ENCODE assay signal across 23 cellular contexts in the genomic region with DNA sequence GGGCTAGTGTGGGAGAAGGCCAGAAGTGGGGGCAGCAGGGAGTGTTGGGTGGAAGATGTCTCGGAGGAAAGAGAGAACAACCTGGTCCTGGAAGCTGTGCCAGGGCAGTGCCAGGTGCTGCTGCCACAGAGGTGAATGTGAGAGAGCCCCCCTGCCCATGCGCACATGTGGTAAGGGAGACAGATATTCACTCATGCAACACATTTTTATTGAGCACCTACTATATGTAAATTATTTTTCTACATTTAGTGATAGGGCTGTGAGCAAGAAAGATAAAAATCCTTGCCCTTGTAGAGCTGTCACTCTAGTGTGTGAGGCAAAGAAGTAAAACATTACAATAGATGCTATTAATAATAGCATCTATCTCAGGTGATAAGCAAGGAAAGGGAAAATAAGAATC. TPM values are rescaled to one million over a fixed set of nuclear protein-coding genes. Genes with fewer than 3 reads are reported as not detected.
DNase-seq lines count a peak whose midpoint lies in the region; ATAC-seq, FAIRE-seq and TF ChIP-seq lines count a peak whose summit lies in the region.
"Had no signal": no experiment of that assay in that cellular context is flagged by ENCODE, and none has a peak within 500 bp of the region (broad histone marks: within the 10 kb centered on the region; RNA-seq: fewer than 3 reads in every experiment).

No MANE protein-coding gene starts in this region.

- FAIRE-seq in HepG2 (lab: Jason Lieb, UNC) = no peak
- FAIRE-seq: G401.6, GM12892, GM18507, H54 had no signal

- H3K27me3 ChIP-seq in HepG2 (ENCODE audit: control insufficient read depth in 1 of 2, insufficient read depth in 2 of 2, low read length in 2 of 2) = peaks cover 11 to 29% of the 10 kb centered on the region in 2 experiments; a peak in 4 of 5 replicates
- peaks cover 0 to 2% of the 10 kb centered on the region in 2 donors for H3K27me3 ChIP-seq in right lobe of liver
- no peaks in the 10 kb centered on the region for H3K27me3 ChIP-seq in PC-9 (ENCODE audit: insufficient read depth, low read depth)
- peaks cover 0 to 34% (median 0%) of the 10 kb centered on the region in 3 experiments for H3K27me3 ChIP-seq in neuronal stem cell (ENCODE audit: control insufficient read depth in 3 of 3, insufficient read depth in 3 of 3, low read depth in 1 of 3, low read length in 3 of 3)

- DNase-seq in HepG2 (ENCODE audit: low spot score) (no peak), right lobe of liver (no peak), PC-9 (no peak), neuronal stem cell (ENCODE audit: low spot score) (no peak), NCI-H524 (lab: John Stamatoyannopoulos, UW) (no peak), G401 (ENCODE audit: low spot score) (no peak)
- DNase-seq: 8988T; Calu3; CD8-positive, alpha-beta T cell; DMS53; DND-41; EL had no signal

- H2AFZ ChIP-seq in HepG2 (ENCODE audit: low read length) (no peak overlapping the region), PC-9 (no peak overlapping the region), neuronal stem cell (ENCODE audit: low read length) (no peak overlapping the region)
- H2AFZ ChIP-seq: GM23338 had no signal

- no TSS peak for BruUV-seq in HepG2 (replicated peaks; lab: Mats Ljungman, UMichigan)
- no TSS peak for BruUV-seq in PC-9 (replicated peaks; lab: Mats Ljungman, UMichigan)

- H3K18ac ChIP-seq in neuronal stem cell (ENCODE audit: low read length) = no peak overlapping the region

- H3K79me2 ChIP-seq in HepG2 (ENCODE audit: insufficient read depth, low read length) (no peaks in the 10 kb centered on the region), PC-9 (ENCODE audit: low read depth) (no peaks in the 10 kb centered on the region)

- H4K20me1 ChIP-seq in HepG2 (ENCODE audit: insufficient read depth, low read length) (no peaks in the 10 kb centered on the region), PC-9 (ENCODE audit: insufficient read depth) (no peaks in the 10 kb centered on the region)
- H4K20me1 ChIP-seq: BLaER1 had no signal

- no peaks in the 10 kb centered on the region for H3K9me3 ChIP-seq in HepG2 (ENCODE audit: low read length)
- no peaks in the 10 kb centered on the region for H3K9me3 ChIP-seq in right lobe of liver
- H3K9me3 ChIP-seq in PC-9 (ENCODE audit: insufficient read depth, low read depth) = no peaks in the 10 kb centered on the region
- no peaks in the 10 kb centered on the region for H3K9me3 ChIP-seq in neuronal stem cell (replicated peaks in 1 of 2; ENCODE audit: control insufficient read depth in 2 of 2, insufficient read depth in 1 of 2, low read depth in 1 of 2, low read length in 2 of 2)
- H3K9me3 ChIP-seq: BLaER1 had no signal

- intact Hi-C loops in HepG2 (cut with micrococcal nuclease; ENCODE audit: unreplicated experiment) (no loop called here), right lobe of liver (cut with DNase I) (no loop called here), PC-9 (cut with micrococcal nuclease; ENCODE audit: unreplicated experiment) (no loop called here)

- H2BK5ac ChIP-seq in neuronal stem cell (ENCODE audit: low read length) = no peak overlapping the region

- peak overlapping the region; percentile 35 for H2BK15ac ChIP-seq in neuronal stem cell (ENCODE audit: low read length)

- in situ Hi-C loops in HepG2 (cut with HindIII; ENCODE audit: extremely low pct_ligation_motif_present, low pct_unique_long_range_greater_than_20kb) = no loop called here
- in situ Hi-C loops in G401 (cut with HindIII; ENCODE audit: low sequenced_read_pairs) = no loop called here

- H3K4me3 ChIP-seq in HepG2 (replicated peaks in 1 of 3; ENCODE audit: insufficient read depth in 1 of 3, low read depth in 2 of 3, low read length in 3 of 3) (no peak overlapping the region), right lobe of liver (no peak overlapping the region), PC-9 (no peak overlapping the region), neuronal stem cell (ENCODE audit: low read length in 2 of 2) (no peak overlapping the region)
- H3K4me3 ChIP-seq: BLaER1, GM23338 had no signal

- no peak for TF ChIP-seq RAD21 in HepG2 (CRISPR knock-in tag; IDR thresholded peaks at IDR 0.05)

- H2BK12ac ChIP-seq in neuronal stem cell (ENCODE audit: low read length) = no peak overlapping the region

- ATAC-seq in HepG2 (no peak), right lobe of liver (no peak), HG02884 (IDR thresholded peaks at IDR 0.05; ENCODE audit: unreplicated experiment) (no peak)
- ATAC-seq: CD8-positive, alpha-beta T cell; GM23338; HCT116 had no signal

- no peak for TF ChIP-seq POLR2A in HepG2 (IDR thresholded peaks at IDR 0.05; ENCODE audit: insufficient read depth in 1 of 2, low read depth in 2 of 2, low read length in 2 of 2)
- no peak for TF ChIP-seq POLR2A in right lobe of liver (IDR thresholded peaks at IDR 0.05)

- POLR2A ChIA-PET in HepG2 (lab: Yijun Ruan, JAX) (no interaction called here), PC-9 (lab: Charles Lee; ENCODE audit: unreplicated experiment) (no interaction called here)

- no peak overlapping the region for H4K91ac ChIP-seq in neuronal stem cell (ENCODE audit: low read depth, low read length, poor library complexity)

- H3K4me2 ChIP-seq in HepG2 (ENCODE audit: low read depth, low read length) = no peak overlapping the region
- peak overlapping the region; percentile 30; the same call in 1 of the 2 replicates for H3K4me2 ChIP-seq in PC-9
- H3K4me2 ChIP-seq in neuronal stem cell (ENCODE audit: insufficient read depth, low read length, poor library complexity, severe bottlenecking) = no peak overlapping the region
- H3K4me2 ChIP-seq: BLaER1, GM23338 had no signal

- H4K8ac ChIP-seq in neuronal stem cell (ENCODE audit: low read depth, low read length) = no peak overlapping the region

- CTCF ChIA-PET in HepG2 (lab: Yijun Ruan, JAX; ENCODE audit: low intra/inter-chr PET ratio, low total read pairs) (no interaction called here), PC-9 (lab: Charles Lee) (interaction anchor here (1.1 kb wide), 1 partner anchor 24 kb away, joined by 7 read pairs; no protein-coding TSS in a partner anchor)

- H3K4me1 ChIP-seq in HepG2 (ENCODE audit: insufficient read depth, low read length) (peaks cover 6% of the 10 kb centered on the region), right lobe of liver (peaks cover 0 to 2% (median 0%) of the 10 kb centered on the region in 4 donors), PC-9 (replicated peaks; ENCODE audit: insufficient read depth) (peaks cover 45% of the 10 kb centered on the region), neuronal stem cell (ENCODE audit: control insufficient read depth in 2 of 2, insufficient read depth in 1 of 2, low read depth in 1 of 2, low read length in 2 of 2) (peaks cover 2 to 4% of the 10 kb centered on the region in 2 donors)

- H2AK5ac ChIP-seq in neuronal stem cell (ENCODE audit: low read depth, low read length) = no peak overlapping the region

- no peak overlapping the region for H2BK120ac ChIP-seq in neuronal stem cell (ENCODE audit: low read depth, low read length)

- TF ChIP-seq EP300 in HepG2 (IDR thresholded peaks at IDR 0.05; ENCODE audit: low read depth in 2 of 2, low read length in 2 of 2) (no peak), HepG2 (CRISPR knock-in tag; IDR thresholded peaks at IDR 0.05; ENCODE audit: borderline replicate concordance) (no peak)

- TF ChIP-seq CTCF in HepG2 (CRISPR knock-in tag; IDR thresholded peaks at IDR 0.05) (no peak), right lobe of liver (IDR thresholded peaks at IDR 0.05) (no peak), PC-9 (conservative IDR thresholded peaks at IDR 0.05) (no peak)

- peaks cover 11% of the 10 kb centered on the region; the same call in 1 of the 2 replicates for H3F3A ChIP-seq in PC-9 (ENCODE audit: insufficient read depth, low read depth)

- WGBS in HepG2 (ENCODE audit: low lambda C conversion rate) = 92% methylated on average over 2 of the region's 2 CpGs
- 100% methylated on average over 2 of the region's 2 CpGs for WGBS in right lobe of liver (ENCODE audit: insufficient coverage, low coverage, low lambda C conversion rate, missing lambda C conversion rate)
- no CpG with 5 or more reads among the region's 2 CpGs for WGBS in neuronal stem cell (ENCODE audit: extremely low coverage in 2 of 2, insufficient read length in 2 of 2, insufficient replicate concordance in 1 of 2), 2 donors

- H3K9ac ChIP-seq in HepG2 (ENCODE audit: insufficient read depth, low read depth, low read length) (no peak overlapping the region), neuronal stem cell (ENCODE audit: low read depth, low read length, poor library complexity) (peak overlapping the region; percentile 24)
- H3K9ac ChIP-seq: BLaER1 had no signal

- no peak overlapping the region for H3K14ac ChIP-seq in neuronal stem cell (ENCODE audit: low read length)

- H3K79me1 ChIP-seq in neuronal stem cell (ENCODE audit: low read depth, low read length) = no peaks in the 10 kb centered on the region

- H3K9me2 ChIP-seq in PC-9 (ENCODE audit: insufficient read depth) = no peaks in the 10 kb centered on the region

- H3K23ac ChIP-seq in neuronal stem cell (ENCODE audit: low read depth, low read length, poor library complexity) = no peak overlapping the region

- no peaks in the 10 kb centered on the region for H3K36me3 ChIP-seq in HepG2 (replicated peaks in 1 of 2; ENCODE audit: control insufficient read depth in 1 of 2, insufficient read depth in 2 of 2, low read length in 2 of 2)
- H3K36me3 ChIP-seq in right lobe of liver = no peaks in the 10 kb centered on the region
- no peaks in the 10 kb centered on the region for H3K36me3 ChIP-seq in PC-9 (ENCODE audit: low read depth)
- no peaks in the 10 kb centered on the region for H3K36me3 ChIP-seq in neuronal stem cell (replicated peaks in 1 of 2; ENCODE audit: control insufficient read depth in 2 of 2, insufficient read depth in 2 of 2, low read length in 2 of 2)
- H3K36me3 ChIP-seq: BLaER1 had no signal

- no peak overlapping the region for H3K4ac ChIP-seq in neuronal stem cell (ENCODE audit: low read length)

- H3K27ac ChIP-seq in HepG2 (ENCODE audit: extremely low read length, insufficient read depth, low read length) (no peak overlapping the region), right lobe of liver (no peak overlapping the region), PC-9 (no peak overlapping the region), neuronal stem cell (replicated peaks; ENCODE audit: low read length) (no peak overlapping the region)
- H3K27ac ChIP-seq: BLaER1 had no signal

RNA-seq across cellular contexts. Expression of gene CLPSL1, which starts 0.5 kb away (rescaled TPM):
- total RNA-seq in HepG2 (2016; rRNA removed; fragmentation: Illumina TruSeq; extraction: Trizol) (not detected in 2 replicates), right lobe of liver (not detected), PC-9 (2021) (not detected in 2 replicates)
- total RNA-seq in HepG2 (2016; cell fraction: cytosol; rRNA removed; fragmentation: Illumina TruSeq; extraction: Trizol; ENCODE audit: low read depth) = not detected in 2 replicates
- not detected in 2 replicates for total RNA-seq in HepG2 (2016; cell fraction: insoluble cytoplasmic fraction; rRNA removed; fragmentation: Illumina TruSeq; extraction: Trizol)
- not detected in 2 replicates for total RNA-seq in HepG2 (2016; cell fraction: membrane; rRNA removed; fragmentation: Illumina TruSeq; extraction: Trizol)
- total RNA-seq in HepG2 (2016; cell fraction: nucleus; rRNA removed; fragmentation: Illumina TruSeq; extraction: Trizol) = not detected in 2 replicates
- polyA plus RNA-seq in HepG2 (2011; rRNA removed) = not detected in 2 replicates
- not detected in 2 replicates for polyA plus RNA-seq in HepG2 (2011; cell fraction: cytosol; rRNA removed)
- polyA plus RNA-seq in HepG2 (2011; cell fraction: nucleus; rRNA removed) = not detected in 2 replicates
- not detected in 2 replicates for polyA plus RNA-seq in HepG2 (2012)
- polyA plus RNA-seq in HepG2 (2016; cell fraction: cytosol; fragmentation: Illumina TruSeq; extraction: Trizol; ENCODE audit: low read depth) = not detected in 2 replicates
- polyA plus RNA-seq in HepG2 (2016; cell fraction: insoluble cytoplasmic fraction; fragmentation: Illumina TruSeq; extraction: Trizol; ENCODE audit: low read depth) = not detected in 2 replicates
- not detected in 2 replicates for polyA plus RNA-seq in HepG2 (2016; cell fraction: membrane; fragmentation: Illumina TruSeq; extraction: Trizol; ENCODE audit: low read depth)
- not detected in 2 replicates for polyA plus RNA-seq in HepG2 (2016; cell fraction: nucleus; fragmentation: Illumina TruSeq; extraction: Trizol; ENCODE audit: insufficient read depth, low read depth)
- polyA minus RNA-seq in HepG2 (2011; rRNA and poly(A)+ RNA removed; ENCODE audit: low replicate concordance) = not detected in 2 replicates
- not detected in 2 replicates for polyA minus RNA-seq in HepG2 (2011; cell fraction: cytosol; rRNA and poly(A)+ RNA removed)
- polyA minus RNA-seq in HepG2 (2011; cell fraction: nucleus; rRNA and poly(A)+ RNA removed) = not detected in 2 replicates
- polyA plus RNA-seq in neuronal stem cell (2013, experiment 1 of 2) = 0.84 TPM
- 0.64 TPM for polyA plus RNA-seq in neuronal stem cell (2013, experiment 2 of 2)
- total RNA-seq in G401 (2014; rRNA removed; shearing (Covaris generic)) = not detected in 2 replicates
- total RNA-seq: A673; Calu3; CD8-positive, alpha-beta T cell; GM23338; HT-29 had no signal
- polyA plus RNA-seq: AG04450, GM23338 had no signal

RNA-seq across cellular contexts. Expression of gene CLPSL2, which starts 4.9 kb away (rescaled TPM):
- total RNA-seq in HepG2 (2016; rRNA removed; fragmentation: Illumina TruSeq; extraction: Trizol) = not detected in 2 replicates
- total RNA-seq in HepG2 (2016; cell fraction: cytosol; rRNA removed; fragmentation: Illumina TruSeq; extraction: Trizol; ENCODE audit: low read depth) = not detected in 2 replicates
- not detected in 2 replicates for total RNA-seq in HepG2 (2016; cell fraction: insoluble cytoplasmic fraction; rRNA removed; fragmentation: Illumina TruSeq; extraction: Trizol)
- total RNA-seq in HepG2 (2016; cell fraction: membrane; rRNA removed; fragmentation: Illumina TruSeq; extraction: Trizol) = not detected in 2 replicates
- total RNA-seq in HepG2 (2016; cell fraction: nucleus; rRNA removed; fragmentation: Illumina TruSeq; extraction: Trizol) = not detected in 2 replicates
- not detected in 2 replicates for polyA plus RNA-seq in HepG2 (2011; rRNA removed)
- polyA plus RNA-seq in HepG2 (2011; cell fraction: cytosol; rRNA removed) = not detected in 2 replicates
- polyA plus RNA-seq in HepG2 (2011; cell fraction: nucleus; rRNA removed) = not detected in 2 replicates
- polyA plus RNA-seq in HepG2 (2012) = not detected in 2 replicates
- polyA plus RNA-seq in HepG2 (2016; cell fraction: cytosol; fragmentation: Illumina TruSeq; extraction: Trizol; ENCODE audit: low read depth) = not detected in 2 replicates
- not detected in 2 replicates for polyA plus RNA-seq in HepG2 (2016; cell fraction: insoluble cytoplasmic fraction; fragmentation: Illumina TruSeq; extraction: Trizol; ENCODE audit: low read depth)
- not detected in 2 replicates for polyA plus RNA-seq in HepG2 (2016; cell fraction: membrane; fragmentation: Illumina TruSeq; extraction: Trizol; ENCODE audit: low read depth)
- not detected in 2 replicates for polyA plus RNA-seq in HepG2 (2016; cell fraction: nucleus; fragmentation: Illumina TruSeq; extraction: Trizol; ENCODE audit: insufficient read depth, low read depth)
- polyA minus RNA-seq in HepG2 (2011; rRNA and poly(A)+ RNA removed; ENCODE audit: low replicate concordance) = not detected in 2 replicates
- not detected in 2 replicates for polyA minus RNA-seq in HepG2 (2011; cell fraction: cytosol; rRNA and poly(A)+ RNA removed)
- polyA minus RNA-seq in HepG2 (2011; cell fraction: nucleus; rRNA and poly(A)+ RNA removed) = not detected in 2 replicates
- not detected for total RNA-seq in right lobe of liver
- total RNA-seq in PC-9 (2021) = 0.76 TPM in 1 of 2 replicates, not detected in the other
- polyA plus RNA-seq in neuronal stem cell (2013, experiment 1 of 2) = 4.3 TPM
- 5.3 TPM for polyA plus RNA-seq in neuronal stem cell (2013, experiment 2 of 2)
- total RNA-seq in G401 (2014; rRNA removed; shearing (Covaris generic)) = not detected in 2 replicates
- total RNA-seq: A673; Calu3; CD8-positive, alpha-beta T cell; HT-29 had no signal
- polyA plus RNA-seq: AG04450 had no signal

RNA-seq across cellular contexts. Expression of gene CLPS, which starts 15.8 kb away (rescaled TPM):
- total RNA-seq in HepG2 (2016; rRNA removed; fragmentation: Illumina TruSeq; extraction: Trizol) (not detected in 2 replicates), right lobe of liver (not detected), PC-9 (2021) (not detected in 2 replicates)
- not detected in 2 replicates for total RNA-seq in HepG2 (2016; cell fraction: cytosol; rRNA removed; fragmentation: Illumina TruSeq; extraction: Trizol; ENCODE audit: low read depth)
- total RNA-seq in HepG2 (2016; cell fraction: insoluble cytoplasmic fraction; rRNA removed; fragmentation: Illumina TruSeq; extraction: Trizol) = not detected in 2 replicates
- total RNA-seq in HepG2 (2016; cell fraction: membrane; rRNA removed; fragmentation: Illumina TruSeq; extraction: Trizol) = not detected in 2 replicates
- not detected in 2 replicates for total RNA-seq in HepG2 (2016; cell fraction: nucleus; rRNA removed; fragmentation: Illumina TruSeq; extraction: Trizol)
- polyA plus RNA-seq in HepG2 (2011; rRNA removed) = 0.20 TPM in 1 of 2 replicates, not detected in the other
- polyA plus RNA-seq in HepG2 (2011; cell fraction: cytosol; rRNA removed) = not detected in 2 replicates
- polyA plus RNA-seq in HepG2 (2011; cell fraction: nucleus; rRNA removed) = not detected in 2 replicates
- polyA plus RNA-seq in HepG2 (2012) = not detected in 2 replicates
- not detected in 2 replicates for polyA plus RNA-seq in HepG2 (2016; cell fraction: cytosol; fragmentation: Illumina TruSeq; extraction: Trizol; ENCODE audit: low read depth)
- not detected in 2 replicates for polyA plus RNA-seq in HepG2 (2016; cell fraction: insoluble cytoplasmic fraction; fragmentation: Illumina TruSeq; extraction: Trizol; ENCODE audit: low read depth)
- polyA plus RNA-seq in HepG2 (2016; cell fraction: membrane; fragmentation: Illumina TruSeq; extraction: Trizol; ENCODE audit: low read depth) = not detected in 2 replicates
- not detected in 2 replicates for polyA plus RNA-seq in HepG2 (2016; cell fraction: nucleus; fragmentation: Illumina TruSeq; extraction: Trizol; ENCODE audit: insufficient read depth, low read depth)
- not detected in 2 replicates for polyA minus RNA-seq in HepG2 (2011; rRNA and poly(A)+ RNA removed; ENCODE audit: low replicate concordance)
- not detected in 2 replicates for polyA minus RNA-seq in HepG2 (2011; cell fraction: cytosol; rRNA and poly(A)+ RNA removed)
- not detected in 2 replicates for polyA minus RNA-seq in HepG2 (2011; cell fraction: nucleus; rRNA and poly(A)+ RNA removed)
- not detected for polyA plus RNA-seq in neuronal stem cell (2013, experiment 1 of 2)
- polyA plus RNA-seq in neuronal stem cell (2013, experiment 2 of 2) = not detected
- not detected in 2 replicates for total RNA-seq in G401 (2014; rRNA removed; shearing (Covaris generic))
- total RNA-seq: A673; Calu3; CD8-positive, alpha-beta T cell; GM23338; HT-29 had no signal
- polyA plus RNA-seq: AG04450, GM23338 had no signal

RNA-seq across cellular contexts. Expression of gene LHFPL5, which starts 23.9 kb away (rescaled TPM):
- not detected in 2 replicates for total RNA-seq in HepG2 (2016; rRNA removed; fragmentation: Illumina TruSeq; extraction: Trizol)
- not detected in 2 replicates for total RNA-seq in HepG2 (2016; cell fraction: cytosol; rRNA removed; fragmentation: Illumina TruSeq; extraction: Trizol; ENCODE audit: low read depth)
- total RNA-seq in HepG2 (2016; cell fraction: insoluble cytoplasmic fraction; rRNA removed; fragmentation: Illumina TruSeq; extraction: Trizol) = not detected in 2 replicates
- total RNA-seq in HepG2 (2016; cell fraction: membrane; rRNA removed; fragmentation: Illumina TruSeq; extraction: Trizol) = not detected in 2 replicates
- total RNA-seq in HepG2 (2016; cell fraction: nucleus; rRNA removed; fragmentation: Illumina TruSeq; extraction: Trizol) = not detected in 2 replicates
- 0.03 TPM in 1 of 2 replicates, not detected in the other for polyA plus RNA-seq in HepG2 (2011; rRNA removed)
- polyA plus RNA-seq in HepG2 (2011; cell fraction: cytosol; rRNA removed) = 0.07 TPM in 1 of 2 replicates, not detected in the other
- not detected in 2 replicates for polyA plus RNA-seq in HepG2 (2011; cell fraction: nucleus; rRNA removed)
- not detected in 2 replicates for polyA plus RNA-seq in HepG2 (2012)
- not detected in 2 replicates for polyA plus RNA-seq in HepG2 (2016; cell fraction: cytosol; fragmentation: Illumina TruSeq; extraction: Trizol; ENCODE audit: low read depth)
- polyA plus RNA-seq in HepG2 (2016; cell fraction: insoluble cytoplasmic fraction; fragmentation: Illumina TruSeq; extraction: Trizol; ENCODE audit: low read depth) = not detected in 2 replicates
- not detected in 2 replicates for polyA plus RNA-seq in HepG2 (2016; cell fraction: membrane; fragmentation: Illumina TruSeq; extraction: Trizol; ENCODE audit: low read depth)
- polyA plus RNA-seq in HepG2 (2016; cell fraction: nucleus; fragmentation: Illumina TruSeq; extraction: Trizol; ENCODE audit: insufficient read depth, low read depth) = not detected in 2 replicates
- polyA minus RNA-seq in HepG2 (2011; rRNA and poly(A)+ RNA removed; ENCODE audit: low replicate concordance) = 0.44 and 1.1 TPM in 2 replicates
- not detected in 2 replicates for polyA minus RNA-seq in HepG2 (2011; cell fraction: cytosol; rRNA and poly(A)+ RNA removed)
- polyA minus RNA-seq in HepG2 (2011; cell fraction: nucleus; rRNA and poly(A)+ RNA removed) = 0.50 TPM in 1 of 2 replicates, not detected in the other
- total RNA-seq in right lobe of liver = not detected
- 1.2 and 1.7 TPM in 2 replicates for total RNA-seq in PC-9 (2021)
- polyA plus RNA-seq in neuronal stem cell (2013, experiment 1 of 2) = not detected
- polyA plus RNA-seq in neuronal stem cell (2013, experiment 2 of 2) = 0.03 TPM
- total RNA-seq in G401 (2014; rRNA removed; shearing (Covaris generic)) = not detected in 2 replicates
- total RNA-seq: A673; CD8-positive, alpha-beta T cell; GM23338 had no signal
- polyA plus RNA-seq: AG04450, GM23338 had no signal

RNA-seq across cellular contexts. Expression of gene ARMC12, which starts 44.5 kb away (rescaled TPM):
- total RNA-seq in HepG2 (2016; rRNA removed; fragmentation: Illumina TruSeq; extraction: Trizol) = not detected in 2 replicates
- total RNA-seq in HepG2 (2016; cell fraction: cytosol; rRNA removed; fragmentation: Illumina TruSeq; extraction: Trizol; ENCODE audit: low read depth) = not detected in 2 replicates
- 0.17 TPM in 1 of 2 replicates, not detected in the other for total RNA-seq in HepG2 (2016; cell fraction: insoluble cytoplasmic fraction; rRNA removed; fragmentation: Illumina TruSeq; extraction: Trizol)
- total RNA-seq in HepG2 (2016; cell fraction: membrane; rRNA removed; fragmentation: Illumina TruSeq; extraction: Trizol) = not detected in 2 replicates
- total RNA-seq in HepG2 (2016; cell fraction: nucleus; rRNA removed; fragmentation: Illumina TruSeq; extraction: Trizol) = not detected in 2 replicates
- polyA plus RNA-seq in HepG2 (2011; rRNA removed) = 1.3 and 1.4 TPM in 2 replicates
- 0.71 and 1.0 TPM in 2 replicates for polyA plus RNA-seq in HepG2 (2011; cell fraction: cytosol; rRNA removed)
- polyA plus RNA-seq in HepG2 (2011; cell fraction: nucleus; rRNA removed) = 4.4 and 4.7 TPM in 2 replicates
- 0.15 and 0.76 TPM in 2 replicates for polyA plus RNA-seq in HepG2 (2012)
- 0.15 TPM in 1 of 2 replicates, not detected in the other for polyA plus RNA-seq in HepG2 (2016; cell fraction: cytosol; fragmentation: Illumina TruSeq; extraction: Trizol; ENCODE audit: low read depth)
- polyA plus RNA-seq in HepG2 (2016; cell fraction: insoluble cytoplasmic fraction; fragmentation: Illumina TruSeq; extraction: Trizol; ENCODE audit: low read depth) = not detected in 2 replicates
- not detected in 2 replicates for polyA plus RNA-seq in HepG2 (2016; cell fraction: membrane; fragmentation: Illumina TruSeq; extraction: Trizol; ENCODE audit: low read depth)
- 0.47 TPM in 1 of 2 replicates, not detected in the other for polyA plus RNA-seq in HepG2 (2016; cell fraction: nucleus; fragmentation: Illumina TruSeq; extraction: Trizol; ENCODE audit: insufficient read depth, low read depth)
- 0.21 and 0.38 TPM in 2 replicates for polyA minus RNA-seq in HepG2 (2011; rRNA and poly(A)+ RNA removed; ENCODE audit: low replicate concordance)
- polyA minus RNA-seq in HepG2 (2011; cell fraction: cytosol; rRNA and poly(A)+ RNA removed) = not detected in 2 replicates
- polyA minus RNA-seq in HepG2 (2011; cell fraction: nucleus; rRNA and poly(A)+ RNA removed) = 1.2 TPM in 1 of 2 replicates, not detected in the other
- total RNA-seq in right lobe of liver = 1 to 10 TPM in 3 of 6 experiments, under 1 TPM in 3; 0.22 to 4.4 (median 0.92) TPM
- total RNA-seq in PC-9 (2021) = 0.35 and 0.57 TPM in 2 replicates
- 1.7 TPM for polyA plus RNA-seq in neuronal stem cell (2013, experiment 1 of 2)
- polyA plus RNA-seq in neuronal stem cell (2013, experiment 2 of 2) = 2.0 TPM
- 0.68 TPM in 1 of 2 replicates, not detected in the other for total RNA-seq in G401 (2014; rRNA removed; shearing (Covaris generic))
- total RNA-seq: Calu3, HT-29 had no signal
